In genomic region chr7:149497467-149498261, GRCh38 we compare ENCODE assay signal across 1 cellular context.
A peak's percentile ranks its signal among the peaks of the same experiment; 100 is the strongest.
TF ChIP-seq lines count a peak whose summit lies in the region.

TSS of gene ZNF746 (minus strand) at chr7:149497809. CDS start at chr7:149497536, 273 bp downstream.

TF ChIP-seq in A549, 52 proteins besides CTCF, POLR2A, EP300 and RAD21 (continued from another document):
- no peak for TF ChIP-seq NFE2L2 (conservative IDR thresholded peaks at IDR 0.05; ENCODE audit: low read length)
- TF ChIP-seq ZSCAN20 (CRISPR knock-in tag; IDR thresholded peaks at IDR 0.05) = no peak
- no peak for TF ChIP-seq TP53 (CRISPR knock-in tag; IDR thresholded peaks at IDR 0.05)
- TF ChIP-seq, protein P1, sequence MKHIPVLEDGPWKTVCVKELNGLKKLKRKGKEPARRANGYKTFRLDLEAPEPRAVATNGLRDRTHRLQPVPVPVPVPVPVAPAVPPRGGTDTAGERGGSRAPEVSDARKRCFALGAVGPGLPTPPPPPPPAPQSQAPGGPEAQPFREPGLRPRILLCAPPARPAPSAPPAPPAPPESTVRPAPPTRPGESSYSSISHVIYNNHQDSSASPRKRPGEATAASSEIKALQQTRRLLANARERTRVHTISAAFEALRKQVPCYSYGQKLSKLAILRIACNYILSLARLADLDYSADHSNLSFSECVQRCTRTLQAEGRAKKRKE (CRISPR knock-in tag; IDR thresholded peaks at IDR 0.05; ENCODE audit: low read depth) = no peak
- no peak for TF ChIP-seq KDM5A (IDR thresholded peaks at IDR 0.05)
- TF ChIP-seq E2F6 (IDR thresholded peaks at IDR 0.05; ENCODE audit: borderline replicate concordance, low read depth) = no peak; the same call in 1 of the 2 replicates
- TF ChIP-seq, protein P2, sequence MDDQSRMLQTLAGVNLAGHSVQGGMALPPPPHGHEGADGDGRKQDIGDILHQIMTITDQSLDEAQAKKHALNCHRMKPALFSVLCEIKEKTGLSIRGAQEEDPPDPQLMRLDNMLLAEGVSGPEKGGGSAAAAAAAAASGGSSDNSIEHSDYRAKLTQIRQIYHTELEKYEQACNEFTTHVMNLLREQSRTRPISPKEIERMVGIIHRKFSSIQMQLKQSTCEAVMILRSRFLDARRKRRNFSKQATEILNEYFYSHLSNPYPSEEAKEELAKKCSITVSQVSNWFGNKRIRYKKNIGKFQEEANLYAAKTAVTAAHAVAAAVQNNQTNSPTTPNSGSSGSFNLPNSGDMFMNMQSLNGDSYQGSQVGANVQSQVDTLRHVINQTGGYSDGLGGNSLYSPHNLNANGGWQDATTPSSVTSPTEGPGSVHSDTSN (IDR thresholded peaks at IDR 0.05) = no peak
- no peak for TF ChIP-seq CHD2 (IDR thresholded peaks at IDR 0.05; ENCODE audit: low read length, partially characterized antibody)
- peak; percentile 59 for TF ChIP-seq SMC3 (IDR thresholded peaks at IDR 0.05)
- TF ChIP-seq, protein P3, sequence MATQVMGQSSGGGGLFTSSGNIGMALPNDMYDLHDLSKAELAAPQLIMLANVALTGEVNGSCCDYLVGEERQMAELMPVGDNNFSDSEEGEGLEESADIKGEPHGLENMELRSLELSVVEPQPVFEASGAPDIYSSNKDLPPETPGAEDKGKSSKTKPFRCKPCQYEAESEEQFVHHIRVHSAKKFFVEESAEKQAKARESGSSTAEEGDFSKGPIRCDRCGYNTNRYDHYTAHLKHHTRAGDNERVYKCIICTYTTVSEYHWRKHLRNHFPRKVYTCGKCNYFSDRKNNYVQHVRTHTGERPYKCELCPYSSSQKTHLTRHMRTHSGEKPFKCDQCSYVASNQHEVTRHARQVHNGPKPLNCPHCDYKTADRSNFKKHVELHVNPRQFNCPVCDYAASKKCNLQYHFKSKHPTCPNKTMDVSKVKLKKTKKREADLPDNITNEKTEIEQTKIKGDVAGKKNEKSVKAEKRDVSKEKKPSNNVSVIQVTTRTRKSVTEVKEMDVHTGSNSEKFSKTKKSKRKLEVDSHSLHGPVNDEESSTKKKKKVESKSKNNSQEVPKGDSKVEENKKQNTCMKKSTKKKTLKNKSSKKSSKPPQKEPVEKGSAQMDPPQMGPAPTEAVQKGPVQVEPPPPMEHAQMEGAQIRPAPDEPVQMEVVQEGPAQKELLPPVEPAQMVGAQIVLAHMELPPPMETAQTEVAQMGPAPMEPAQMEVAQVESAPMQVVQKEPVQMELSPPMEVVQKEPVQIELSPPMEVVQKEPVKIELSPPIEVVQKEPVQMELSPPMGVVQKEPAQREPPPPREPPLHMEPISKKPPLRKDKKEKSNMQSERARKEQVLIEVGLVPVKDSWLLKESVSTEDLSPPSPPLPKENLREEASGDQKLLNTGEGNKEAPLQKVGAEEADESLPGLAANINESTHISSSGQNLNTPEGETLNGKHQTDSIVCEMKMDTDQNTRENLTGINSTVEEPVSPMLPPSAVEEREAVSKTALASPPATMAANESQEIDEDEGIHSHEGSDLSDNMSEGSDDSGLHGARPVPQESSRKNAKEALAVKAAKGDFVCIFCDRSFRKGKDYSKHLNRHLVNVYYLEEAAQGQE (IDR thresholded peaks at IDR 0.05) = no peak
